ENCODE assay signal across 29 cellular contexts in the genomic region with DNA sequence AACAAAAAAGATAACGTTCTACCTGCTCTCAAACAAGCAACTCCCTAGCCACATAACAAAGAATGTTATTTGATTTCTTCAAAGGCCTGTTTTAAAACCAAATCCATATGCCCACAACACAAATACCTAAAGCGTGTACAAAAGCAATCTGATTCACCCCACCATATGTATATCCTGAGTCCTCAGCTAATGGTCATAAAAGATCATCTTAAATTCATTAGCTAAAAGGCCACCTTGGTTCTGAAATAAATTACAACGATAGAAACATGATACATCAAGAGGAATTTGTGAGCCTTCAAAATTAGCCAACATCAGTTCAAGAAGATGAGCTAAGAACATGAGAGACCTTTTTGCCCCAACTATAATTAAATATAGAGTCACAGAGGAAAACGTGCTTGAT.
"Had no signal": no experiment of that assay in that cellular context is flagged by ENCODE, and none has a peak within 500 bp of the region (broad histone marks: within the 10 kb centered on the region; RNA-seq: fewer than 3 reads in every experiment).

No MANE protein-coding gene starts in this region.

- H3K9ac ChIP-seq: neural progenitor cell had no signal

- H3K9me3 Mint-ChIP-seq: activated naive CD4-positive, alpha-beta T cell treated with anti-CD3 and anti-CD28 coated beads for 36 hours; activated naive CD8-positive, alpha-beta T cell treated with anti-CD3 and anti-CD28 coated beads, Interleukin-2, amount 50 U/mL, for 24 hours; effector memory CD8-positive, alpha-beta T cell; naive thymus-derived CD4-positive, alpha-beta T cell; neural progenitor cell; stimulated activated naive B cell treated with anti-CD40 and anti-IgM and Interleukin-4, amounts not matched to agents 10 μg/mL and 1 μg/mL and 100 μg/mL, for 72 hours had no signal

- H3K27ac ChIP-seq: body of pancreas, dorsolateral prefrontal cortex, neural progenitor cell, sigmoid colon, testis, uterus, VCaP had no signal

- H3K4me3 ChIP-seq: body of pancreas, dorsolateral prefrontal cortex, lung, neural progenitor cell, sigmoid colon, smooth muscle cell, testis, uterus had no signal

- ATAC-seq: activated naive CD8-positive, alpha-beta T cell treated with anti-CD3 and anti-CD28 coated beads, Interleukin-2, amount 50 U/mL, for 24 hours; body of pancreas; effector memory CD8-positive, alpha-beta T cell; esophagus mucosa; left lobe of liver; naive thymus-derived CD4-positive, alpha-beta T cell; stimulated activated naive B cell treated with anti-CD40 and anti-IgM and Interleukin-4, amounts not matched to agents 10 μg/mL and 1 μg/mL and 100 μg/mL, for 72 hours had no signal

- DNase-seq: activated CD4-positive, alpha-beta T cell treated with anti-CD3 and anti-CD28 coated beads, Interleukin-2, amount 50 U/mL, for 4 hours; activated CD4-positive, CD25-positive, alpha-beta regulatory T cell treated with anti-CD3 and anti-CD28 coated beads, Interleukin-2, amount 50 U/mL, for 72 hours; activated naive CD4-positive, alpha-beta T cell treated with anti-CD3 and anti-CD28 coated beads for 36 hours; activated naive CD8-positive, alpha-beta T cell treated with anti-CD3 and anti-CD28 coated beads, Interleukin-2, amount 50 U/mL, for 24 hours; activated T-cell treated with anti-CD3 and anti-CD28 coated beads, Interleukin-2, amount 50 U/mL, for 48 hours; anterior cingulate cortex; body of pancreas; caudate nucleus; dorsolateral prefrontal cortex; effector memory CD8-positive, alpha-beta T cell; kidney; naive thymus-derived CD4-positive, alpha-beta T cell; retina; sigmoid colon; stimulated activated CD4-positive, alpha-beta T cell treated with anti-CD3 and anti-CD28 coated beads, Interleukin-15, amount 100 ng/mL, for 24 hours; stimulated activated CD4-positive, alpha-beta T cell treated with anti-CD3 and anti-CD28 coated beads, Interleukin-2, amount 100 ng/mL, for 48 hours; stimulated activated CD8-positive, alpha-beta memory T cell treated with anti-CD3 and anti-CD28 coated beads, Interleukin-4, amount 100 ng/mL, for 48 hours; stimulated activated naive B cell treated with anti-CD40 and anti-IgM and Interleukin-4, amounts not matched to agents 10 μg/mL and 1 μg/mL and 100 μg/mL, for 72 hours; SW 1271; testis; trophoblast cell; uterus had no signal

- H2AFZ ChIP-seq: neural progenitor cell had no signal

- H3K27me3 Mint-ChIP-seq: activated naive CD8-positive, alpha-beta T cell treated with anti-CD3 and anti-CD28 coated beads, Interleukin-2, amount 50 U/mL, for 24 hours; effector memory CD8-positive, alpha-beta T cell; naive thymus-derived CD4-positive, alpha-beta T cell; progenitor cell of endocrine pancreas; stimulated activated naive B cell treated with anti-CD40 and anti-IgM and Interleukin-4, amounts not matched to agents 10 μg/mL and 1 μg/mL and 100 μg/mL, for 72 hours had no signal

- H3K4me1 Mint-ChIP-seq: neural progenitor cell; stimulated activated naive B cell treated with anti-CD40 and anti-IgM and Interleukin-4, amounts not matched to agents 10 μg/mL and 1 μg/mL and 100 μg/mL, for 72 hours had no signal

- H3K4me2 ChIP-seq: neural progenitor cell, smooth muscle cell had no signal

- H3K4me1 ChIP-seq: body of pancreas, neural progenitor cell, sigmoid colon, testis, uterus had no signal

- H3K4me3 Mint-ChIP-seq: activated naive CD4-positive, alpha-beta T cell treated with anti-CD3 and anti-CD28 coated beads for 36 hours; activated naive CD8-positive, alpha-beta T cell treated with anti-CD3 and anti-CD28 coated beads, Interleukin-2, amount 50 U/mL, for 24 hours; effector memory CD8-positive, alpha-beta T cell; naive thymus-derived CD4-positive, alpha-beta T cell; neural progenitor cell; stimulated activated naive B cell treated with anti-CD40 and anti-IgM and Interleukin-4, amounts not matched to agents 10 μg/mL and 1 μg/mL and 100 μg/mL, for 72 hours had no signal

- H3K36me3 ChIP-seq: sigmoid colon, uterus had no signal

- H3K27me3 ChIP-seq: body of pancreas, dorsolateral prefrontal cortex, neural progenitor cell, sigmoid colon, testis, uterus had no signal

- H3K27ac Mint-ChIP-seq: activated naive CD4-positive, alpha-beta T cell treated with anti-CD3 and anti-CD28 coated beads for 36 hours; activated naive CD8-positive, alpha-beta T cell treated with anti-CD3 and anti-CD28 coated beads, Interleukin-2, amount 50 U/mL, for 24 hours; neural progenitor cell; progenitor cell of endocrine pancreas; stimulated activated naive B cell treated with anti-CD40 and anti-IgM and Interleukin-4, amounts not matched to agents 10 μg/mL and 1 μg/mL and 100 μg/mL, for 72 hours had no signal

- H3K9me3 ChIP-seq: body of pancreas, sigmoid colon, testis, uterus had no signal
